ENCODE assay signal across 1 cellular context in genomic region chr10:18565006-18565405, GRCh38.
TF ChIP-seq lines count a peak whose summit lies in the region.

No MANE protein-coding gene starts in this region.

TF ChIP-seq in H1, 55 proteins besides CTCF, POLR2A, EP300 and RAD21:
- no peak for TF ChIP-seq SP1 (IDR thresholded peaks at IDR 0.05; ENCODE audit: low read depth, low read length)
- no peak for TF ChIP-seq RFX5 (IDR thresholded peaks at IDR 0.05; ENCODE audit: borderline replicate concordance, low read depth, low read length)
- no peak for TF ChIP-seq CREB1 (IDR thresholded peaks at IDR 0.05)
TF ChIP-seq in H1: peak in this region for 0.
